Comparison of ENCODE assay signal across 28 cellular contexts in the genomic region with DNA sequence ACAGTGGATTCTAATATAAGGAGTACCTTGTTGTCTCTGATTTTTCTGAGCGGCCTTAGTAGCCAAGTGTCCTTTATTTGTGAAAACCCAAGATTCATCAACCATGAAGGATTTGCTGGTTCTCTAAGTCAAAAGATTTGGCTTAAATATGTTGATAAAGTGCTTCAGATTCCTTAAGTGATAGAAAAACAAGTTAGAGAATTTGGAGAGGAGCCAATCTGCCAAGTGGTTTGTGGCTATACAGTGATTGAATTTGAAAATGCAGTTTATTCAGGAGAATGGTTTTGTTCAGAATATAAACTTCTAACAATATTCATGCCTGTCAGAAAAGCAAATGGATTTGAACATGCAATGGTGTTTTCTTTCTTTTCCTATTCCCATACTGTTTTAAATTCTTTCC. TPM values are rescaled to one million over a fixed set of nuclear protein-coding genes. Genes with fewer than 3 reads are reported as not detected.
DNase-seq lines count a peak whose midpoint lies in the region; ATAC-seq and TF ChIP-seq lines count a peak whose summit lies in the region.
"Had no signal": no experiment of that assay in that cellular context is flagged by ENCODE, and none has a peak within 500 bp of the region (broad histone marks: within the 10 kb centered on the region; RNA-seq: fewer than 3 reads in every experiment).

No MANE protein-coding gene starts in this region.

- peaks cover 0 to under 1% of the 10 kb centered on the region in 2 donors for H3K36me3 ChIP-seq in gastrocnemius medialis
- H3K36me3 ChIP-seq: pancreas, sigmoid colon, stomach, transverse colon had no signal

- in situ Hi-C loops in gastrocnemius medialis (cut with MboI; ENCODE audit: low sequenced_read_pairs in 4 of 4): no loop called here

- peak; percentile 41 for DNase-seq in HS-27A (ENCODE audit: low read depth)
- peak; percentile 41 for DNase-seq in amniotic epithelial cell (ENCODE audit: low read depth)
- DNase-seq in fibroblast of the aortic adventitia (ENCODE audit: low read depth): peak; percentile 19
- DNase-seq in gastrocnemius medialis: no peak
- no peak for DNase-seq in NCI-H2227 treated with DMSO at 0.1 percent for 48 hours (lab: John Stamatoyannopoulos, UW)
- no peak for DNase-seq in SKM-1 (lab: John Stamatoyannopoulos, UW; ENCODE audit: unreplicated experiment)
- DNase-seq: activated CD4-positive, alpha-beta T cell treated with anti-CD3 and anti-CD28 coated beads for 48 hours; activated naive CD4-positive, alpha-beta T cell treated with anti-CD3 and anti-CD28 coated beads for 36 hours; activated T-cell treated with anti-CD3 and anti-CD28 coated beads, Interleukin-2, amount 50 U/mL, for 72 hours; CD4-positive, alpha-beta memory T cell; DMS 273 treated with DMSO at 0.1 percent for 48 hours; effector CD4-positive, alpha-beta T cell; erythroblast; foreskin keratinocyte; hippocampal formation; mucosa of descending colon; NCI-H146; NCI-H2171 treated with DMSO at 0.1 percent for 48 hours; NCI-H69; nephron progenitor cell; pancreas; sigmoid colon; stimulated activated CD4-positive, alpha-beta T cell treated with anti-CD3 and anti-CD28 coated beads, Interleukin-15, amount 100 ng/mL, for 24 hours; stimulated activated CD8-positive, alpha-beta memory T cell treated with anti-CD3 and anti-CD28 coated beads, Interleukin-4, amount 100 ng/mL, for 48 hours; stomach; T-helper 2 cell; transverse colon had no signal

- no peaks in the 10 kb centered on the region for H3K27me3 ChIP-seq in gastrocnemius medialis
- H3K27me3 ChIP-seq: foreskin keratinocyte, pancreas, sigmoid colon, stomach, transverse colon had no signal

- H3K4me1 ChIP-seq in gastrocnemius medialis: peaks cover 14 to 20% of the 10 kb centered on the region in 2 donors
- H3K4me1 ChIP-seq: foreskin keratinocyte, pancreas, stomach, transverse colon had no signal

- TF ChIP-seq CTCF in fibroblast of the aortic adventitia (IDR thresholded peaks at IDR 0.05; ENCODE audit: insufficient read depth, low read length) (no peak), gastrocnemius medialis (IDR thresholded peaks at IDR 0.05 in 4 of 5, conservative IDR thresholded peaks at IDR 0.05 in 1 of 5) (no peak)

- TF ChIP-seq POLR2A in gastrocnemius medialis (IDR thresholded peaks at IDR 0.05): no peak

- no peaks in the 10 kb centered on the region for H3K9me3 ChIP-seq in gastrocnemius medialis
- H3K9me3 ChIP-seq: mucosa of descending colon, pancreas, sigmoid colon, stomach, transverse colon had no signal

- ATAC-seq in gastrocnemius medialis: no peak
- ATAC-seq in HG02678 (IDR thresholded peaks at IDR 0.05; ENCODE audit: unreplicated experiment): no peak
- ATAC-seq: activated T-cell treated with anti-CD3 and anti-CD28 coated beads, Interleukin-2, amount 50 U/mL, for 72 hours; foreskin keratinocyte; mucosa of descending colon; pancreas had no signal

- intact Hi-C loops in gastrocnemius medialis (cut with DNase I; ENCODE audit: low total_unique reads): no loop called here

- H3K4me3 ChIP-seq in fibroblast of the aortic adventitia (ENCODE audit: low read depth, low read length) (no peak overlapping the region), gastrocnemius medialis (no peak overlapping the region)
- H3K4me3 ChIP-seq: mucosa of descending colon, pancreas, sigmoid colon, stomach, transverse colon had no signal

- peak overlapping the region in 3 of 4 donors; percentile 3 to 80 (median 12) for H3K27ac ChIP-seq in gastrocnemius medialis
- H3K27ac ChIP-seq: foreskin keratinocyte, pancreas, sigmoid colon, stomach, transverse colon had no signal

RNA-seq across cellular contexts. Expression of a gene that starts 54.8 kb away (rescaled TPM):
- 6.5 and 8.7 TPM in 2 replicates for total RNA-seq in fibroblast of the aortic adventitia (ENCODE audit: low replicate concordance)
- 100 to 1,000 TPM; 208 to 439 (median 295) TPM for total RNA-seq in gastrocnemius medialis
- total RNA-seq: activated naive CD4-positive, alpha-beta T cell treated with anti-CD3 and anti-CD28 coated beads for 36 hours; activated T-cell treated with anti-CD3 and anti-CD28 coated beads, Interleukin-2, amount 50 U/mL, for 72 hours; CD4-positive, alpha-beta memory T cell had no signal

Comparison
In these comparisons a context has a peak if more than half of its experiments do, and no peak if none do; other contexts are left out.
1. DNase-seq: peak in HS-27A (single experiment), amniotic epithelial cell (single experiment) and fibroblast of the aortic adventitia (single experiment); none in gastrocnemius medialis (0 of 2), NCI-H2227 treated with DMSO at 0.1 percent for 48 hours (single experiment) and SKM-1 (single experiment).
2. RNA of a gene that starts 54.8 kb away (total RNA-seq): 208 to 439 TPM in gastrocnemius medialis; 6.5 to 8.7 TPM in fibroblast of the aortic adventitia; every median in the first group is over 10 times any median in the second.